ENCODE assay signal across 28 cellular contexts in the genomic region with DNA sequence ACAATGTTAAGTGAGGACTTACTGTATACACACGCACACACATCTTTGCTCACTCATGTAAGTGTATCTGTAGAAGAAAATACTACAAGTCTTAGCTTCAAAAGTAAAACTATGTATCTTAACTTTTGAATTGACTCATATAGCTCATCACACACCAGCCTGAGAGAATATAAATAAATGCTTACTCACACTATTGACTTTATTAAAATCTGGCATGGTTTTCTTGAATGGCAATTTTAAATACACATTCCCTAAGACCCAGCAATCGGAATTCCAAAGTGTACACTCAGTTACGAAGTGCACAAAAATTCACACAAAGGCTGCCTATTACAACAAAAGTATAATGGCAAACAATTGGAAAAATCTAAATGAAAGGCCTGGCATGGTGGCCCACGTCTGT. TPM values are rescaled to one million over a fixed set of nuclear protein-coding genes. Genes with fewer than 3 reads are reported as not detected.
A peak's percentile ranks its signal among the peaks of the same experiment; 100 is the strongest.
DNase-seq lines count a peak whose midpoint lies in the region; ATAC-seq, FAIRE-seq and TF ChIP-seq lines count a peak whose summit lies in the region.
"Had no signal": no experiment of that assay in that cellular context is flagged by ENCODE, and none has a peak within 500 bp of the region (broad histone marks: within the 10 kb centered on the region; RNA-seq: fewer than 3 reads in every experiment).

No MANE protein-coding gene starts in this region.

- H3K4me3 Mint-ChIP-seq in HFFc6, result peak overlapping the region; percentile 49
- H3K4me3 Mint-ChIP-seq: activated naive CD8-positive, alpha-beta T cell; stimulated activated memory B cell treated with anti-CD40 and anti-IgM and Interleukin-4, amounts not matched to agents 10 μg/mL and 1 μg/mL and 100 μg/mL, for 72 hours had no signal

- no peaks in the 10 kb centered on the region for H3K9me3 Mint-ChIP-seq in HFFc6
- H3K9me3 Mint-ChIP-seq: naive B cell had no signal

- peak overlapping the region; percentile 36; the same call in 2 of the 3 replicates for H3K4me2 ChIP-seq in A549

- ATAC-seq in A549, result no peak
- no peak for ATAC-seq in GM21737 (IDR thresholded peaks at IDR 0.05; ENCODE audit: unreplicated experiment)
- ATAC-seq: gastroesophageal sphincter; lower lobe of right lung; stimulated activated memory B cell treated with anti-CD40 and anti-IgM and Interleukin-4, amounts not matched to agents 10 μg/mL and 1 μg/mL and 100 μg/mL, for 72 hours had no signal

- no peak overlapping the region for H3K27ac Mint-ChIP-seq in HFFc6
- H3K27ac Mint-ChIP-seq: activated naive CD8-positive, alpha-beta T cell; naive B cell; stimulated activated memory B cell treated with anti-CD40 and anti-IgM and Interleukin-4, amounts not matched to agents 10 μg/mL and 1 μg/mL and 100 μg/mL, for 72 hours had no signal

- H3K36me3 ChIP-seq in bronchial epithelial cell (ENCODE audit: control insufficient read depth, insufficient read depth, low read length), result no peaks in the 10 kb centered on the region
- H3K36me3 ChIP-seq: breast epithelium, gastroesophageal sphincter, lower lobe of right lung, transverse colon had no signal

- H3K27me3 Mint-ChIP-seq in HFFc6 (ENCODE audit: insufficient read depth), result peaks cover 3% of the 10 kb centered on the region
- H3K27me3 Mint-ChIP-seq: activated naive CD8-positive, alpha-beta T cell; naive B cell; stimulated activated memory B cell treated with anti-CD40 and anti-IgM and Interleukin-4, amounts not matched to agents 10 μg/mL and 1 μg/mL and 100 μg/mL, for 72 hours had no signal

- DNase-seq in A549 (ENCODE audit: low read depth in 1 of 2, low spot score in 1 of 2) (no peak), AG08396 (ENCODE audit: low spot score) (peak; percentile 39), HFFc6 (peak; percentile 31), bronchial epithelial cell (ENCODE audit: low read depth) (peak; percentile 35), ecto neural progenitor cell (ENCODE audit: low spot score) (no peak), NCI-H526 treated with DMSO at 0.1 percent for 48 hours (lab: John Stamatoyannopoulos, UW) (no peak)
- DNase-seq: activated CD4-positive, alpha-beta T cell treated with anti-CD3 and anti-CD28 coated beads, Interleukin-2, amount 50 U/mL, for 1 hour; Calu3; DMS79; GOT3; hippocampal formation; KG1; lower lobe of right lung; midbrain; naive B cell; NCI-H1417; NCI-H2081 treated with DMSO at 0.1 percent for 48 hours; NCI-H2227 treated with DMSO at 0.1 percent for 48 hours; NCI-H69; Right ventricle myocardium superior; transverse colon had no signal

- TF ChIP-seq CTCF in A549 (IDR thresholded peaks at IDR 0.05) (no peak), HFFc6 (IDR thresholded peaks at IDR 0.05) (no peak), bronchial epithelial cell (IDR thresholded peaks at IDR 0.05; ENCODE audit: insufficient read depth, low read length, severe bottlenecking) (no peak)

- TF ChIP-seq POLR2A in A549 (IDR thresholded peaks at IDR 0.05; ENCODE audit: low read length), result no peak

- POLR2A ChIA-PET in A549 (lab: Yijun Ruan, JAX), result no interaction called here

- FAIRE-seq in A549 (lab: Jason Lieb, UNC), result no peak
- no peak for FAIRE-seq in bronchial epithelial cell (lab: Jason Lieb, UNC)

- TF ChIP-seq EP300 in A549 (IDR thresholded peaks at IDR 0.05), result no peak

- peaks cover 14% of the 10 kb centered on the region for H3K4me1 ChIP-seq in A549
- H3K4me1 ChIP-seq: breast epithelium, gastroesophageal sphincter, lower lobe of right lung, parathyroid adenoma had no signal

- no peak for TF ChIP-seq RAD21 in A549 (conservative IDR thresholded peaks at IDR 0.05 in 1 of 2, IDR thresholded peaks at IDR 0.05 in 1 of 2)

- no peaks in the 10 kb centered on the region for H3K9me3 ChIP-seq in A549
- H3K9me3 ChIP-seq: breast epithelium, gastroesophageal sphincter, lower lobe of right lung, transverse colon had no signal

- H3K4me1 Mint-ChIP-seq in HFFc6 (ENCODE audit: low read depth), result peaks cover 24% of the 10 kb centered on the region
- H3K4me1 Mint-ChIP-seq: stimulated activated memory B cell treated with anti-CD40 and anti-IgM and Interleukin-4, amounts not matched to agents 10 μg/mL and 1 μg/mL and 100 μg/mL, for 72 hours had no signal

- H3K27ac ChIP-seq in A549, result no peak overlapping the region
- H3K27ac ChIP-seq: breast epithelium, gastroesophageal sphincter, lower lobe of right lung, parathyroid adenoma, skin epidermis, transverse colon had no signal

- peaks cover 4% of the 10 kb centered on the region for H3K36me3 Mint-ChIP-seq in HFFc6 (ENCODE audit: low read depth)
- H3K36me3 Mint-ChIP-seq: activated naive CD8-positive, alpha-beta T cell had no signal

- CTCF ChIA-PET in A549 (lab: Yijun Ruan, JAX), result interaction anchor here (1.4 kb wide), 1 partner anchor 9 kb away, joined by 3 read pairs; no protein-coding TSS in a partner anchor

- H3K4me3 ChIP-seq in A549 (no peak overlapping the region), bronchial epithelial cell (ENCODE audit: low read depth, low read length) (no peak overlapping the region)
- H3K4me3 ChIP-seq: breast epithelium, gastroesophageal sphincter, lower lobe of right lung, skin epidermis, transverse colon had no signal

- 36% methylated on average over 4 of the region's 4 CpGs for WGBS in A549 (ENCODE audit: missing lambda C conversion rate)

- H3K27me3 ChIP-seq in bronchial epithelial cell (ENCODE audit: control insufficient read depth, insufficient read depth, low read length), result no peaks in the 10 kb centered on the region
- H3K27me3 ChIP-seq: gastroesophageal sphincter, transverse colon had no signal

TF ChIP-seq in A549, 52 proteins besides CTCF, POLR2A, EP300 and RAD21:
- TF ChIP-seq ZFP36 (IDR thresholded peaks at IDR 0.05; ENCODE audit: borderline replicate concordance, partially characterized antibody) (no peak), RFX5 (IDR thresholded peaks at IDR 0.05) (no peak), MYC (IDR thresholded peaks at IDR 0.05; ENCODE audit: borderline replicate concordance, low read length) (no peak), MAFK (IDR thresholded peaks at IDR 0.05; ENCODE audit: partially characterized antibody) (peak; percentile 15)
TF ChIP-seq in A549: peak in this region for 1.

RNA-seq across cellular contexts. Expression of gene ERCC6L, which starts 2.0 kb away (rescaled TPM):
- 7.6 and 10.4 TPM in 2 replicates for polyA plus RNA-seq in A549 (2011; rRNA removed)
- polyA plus RNA-seq in A549 (2012; cell fraction: cytosol; rRNA removed), result 3.0 TPM in 2 replicates
- polyA plus RNA-seq in A549 (2012; cell fraction: nucleus; rRNA removed), result 1.9 and 2.2 TPM in 2 replicates
- 12.1 to 14.2 TPM (median 13.5 TPM) in 3 replicates for polyA plus RNA-seq in A549 (2017; fragmentation: RNase III; extraction: RNeasy Plus Mini Kit Qiagen cat#74134 plus additional on column Dnase treatment)
- 4.7 and 4.9 TPM in 2 replicates for polyA minus RNA-seq in A549 (2011; rRNA and poly(A)+ RNA removed)
- 1 to 10 TPM; 3.1 to 7.2 (median 6.6) TPM for total RNA-seq in HFFc6 (2021; fragmentation: NEBNext Ultra II Directional; extraction: Animal tissue kit (Norgen Biotek cat#: 25700))
- total RNA-seq in bronchial epithelial cell, result under 0.01 and 0.13 TPM in 2 replicates

RNA-seq across cellular contexts. Expression of gene RPS4X, which starts 40.2 kb away (rescaled TPM):
- 1,768 and 2,104 TPM in 2 replicates for polyA plus RNA-seq in A549 (2011; rRNA removed)
- polyA plus RNA-seq in A549 (2012; cell fraction: cytosol; rRNA removed), result 1,651 and 1,698 TPM in 2 replicates
- 457 and 491 TPM in 2 replicates for polyA plus RNA-seq in A549 (2012; cell fraction: nucleus; rRNA removed)
- polyA plus RNA-seq in A549 (2017; fragmentation: RNase III; extraction: RNeasy Plus Mini Kit Qiagen cat#74134 plus additional on column Dnase treatment), result 1,795 to 1,877 TPM (median 1,866 TPM) in 3 replicates
- polyA minus RNA-seq in A549 (2011; rRNA and poly(A)+ RNA removed), result 666 and 802 TPM in 2 replicates
- total RNA-seq in HFFc6 (2021; fragmentation: NEBNext Ultra II Directional; extraction: Animal tissue kit (Norgen Biotek cat#: 25700)), result 100 to 1,000 TPM; 572 to 721 (median 650) TPM
- 1,256 and 1,722 TPM in 2 replicates for total RNA-seq in bronchial epithelial cell

RNA-seq across cellular contexts. Expression of gene PIN4, which starts 55.3 kb away (rescaled TPM):
- polyA plus RNA-seq in A549 (2011; rRNA removed) (24.0 and 43.4 TPM in 2 replicates), A549 (2017; fragmentation: RNase III; extraction: RNeasy Plus Mini Kit Qiagen cat#74134 plus additional on column Dnase treatment) (105 to 111 TPM (median 109 TPM) in 3 replicates)
- polyA plus RNA-seq in A549 (2012; cell fraction: cytosol; rRNA removed), result 18.2 and 22.0 TPM in 2 replicates
- 1.4 and 3.2 TPM in 2 replicates for polyA plus RNA-seq in A549 (2012; cell fraction: nucleus; rRNA removed)
- polyA minus RNA-seq in A549 (2011; rRNA and poly(A)+ RNA removed), result 3.6 TPM in 2 replicates
- total RNA-seq in HFFc6 (2021; fragmentation: NEBNext Ultra II Directional; extraction: Animal tissue kit (Norgen Biotek cat#: 25700)), result 1 to 10 TPM; 3.0 to 6.7 (median 4.4) TPM
- total RNA-seq in bronchial epithelial cell, result 10.3 and 13.1 TPM in 2 replicates

Comparison
In these comparisons a context has a peak if more than half of its experiments do, and no peak if none do; other contexts are left out.
1. DNase-seq: peak in AG08396 (single experiment), HFFc6 (single experiment) and bronchial epithelial cell (single experiment); none in A549 (0 of 2), ecto neural progenitor cell (single experiment) and NCI-H526 treated with DMSO at 0.1 percent for 48 hours (single experiment).